In the genomic region with DNA sequence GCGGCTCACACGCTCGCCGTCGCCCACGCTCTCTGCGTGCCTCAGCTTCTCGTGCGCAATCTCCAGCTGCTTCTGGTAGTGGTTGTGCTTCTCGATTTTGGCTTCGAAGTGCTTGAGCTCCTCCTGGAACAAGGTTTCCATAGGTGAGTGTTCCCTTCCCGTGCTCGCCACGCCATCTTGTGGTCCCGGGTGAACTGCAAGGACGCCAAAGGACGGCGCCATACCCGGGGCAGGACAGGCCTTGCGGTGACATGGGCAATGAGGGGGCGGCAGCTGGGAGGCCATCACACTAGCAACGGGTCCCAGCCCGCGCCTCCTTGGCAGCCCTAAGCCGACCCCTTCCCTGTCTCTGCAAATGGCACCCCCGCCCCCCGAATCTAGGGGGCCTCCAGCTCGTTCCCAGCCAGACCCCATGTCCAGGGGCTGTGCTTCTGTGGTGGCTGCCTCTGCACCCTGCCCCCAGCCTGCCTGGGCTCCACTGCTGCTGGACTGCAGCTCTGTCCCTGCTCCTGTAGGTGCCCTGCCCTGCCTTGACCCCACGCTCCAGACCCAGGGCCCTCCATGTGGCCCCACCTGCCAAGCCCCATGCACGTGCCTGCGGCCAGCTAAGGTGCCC, we compare ENCODE assay signal across 12 cellular contexts. TPM values are rescaled to one million over a fixed set of nuclear protein-coding genes. Genes with fewer than 3 reads are reported as not detected.
DNase-seq lines count a peak whose midpoint lies in the region; ATAC-seq and TF ChIP-seq lines count a peak whose summit lies in the region.
"Had no signal": no experiment of that assay in that cellular context is flagged by ENCODE, and none has a peak within 500 bp of the region (broad histone marks: within the 10 kb centered on the region; RNA-seq: fewer than 3 reads in every experiment).

No MANE protein-coding gene starts in this region.

- TF ChIP-seq CTCF in AG10803 (conservative IDR thresholded peaks at IDR 0.05; ENCODE audit: low read length): 0 out of 2 replicates have a peak, but pooled peaks have one; percentile 6
- no peak for TF ChIP-seq CTCF in IMR-90 (conservative IDR thresholded peaks at IDR 0.05; ENCODE audit: low read depth, low read length)
- no peak for TF ChIP-seq CTCF in tibial nerve (IDR thresholded peaks at IDR 0.05)

- H3K18ac ChIP-seq in IMR-90 (ENCODE audit: low read depth, low read length): no peak overlapping the region

- H3K27ac Mint-ChIP-seq in effector memory CD8-positive, alpha-beta T cell: peak overlapping the region in 1 of 2 donors; percentile 71
- peak overlapping the region; percentile 50 for H3K27ac Mint-ChIP-seq in memory B cell

- intact Hi-C loops in IMR-90 (cut with micrococcal nuclease): no loop called here

- H2BK15ac ChIP-seq in IMR-90 (ENCODE audit: low read depth, low read length): no peak overlapping the region

- no TSS peak for BruUV-seq in IMR-90 (replicated peaks; lab: Mats Ljungman, UMichigan)

- DNase-seq in AG10803 (ENCODE audit: low read depth) (no peak), IMR-90 (no peak), memory B cell (ENCODE audit: low spot score in 2 of 2) (no peak), foreskin melanocyte (no peak), NCI-H524 treated with DMSO at 0.1 percent for 48 hours (lab: John Stamatoyannopoulos, UW) (no peak), tibial nerve (ENCODE audit: low spot score in 2 of 2) (no peak)
- DNase-seq in effector memory CD8-positive, alpha-beta T cell: no peak
- DNase-seq: SIG-M5 had no signal

- no peak overlapping the region for H4K91ac ChIP-seq in IMR-90 (ENCODE audit: insufficient read depth, low read depth, low read length)

- CTCF ChIA-PET in IMR-90 (lab: Yijun Ruan, JAX): no interaction called here

- H4K20me1 ChIP-seq in IMR-90 (ENCODE audit: insufficient read depth, low read length): peaks cover under 1% of the 10 kb centered on the region; the same call in 1 of the 2 replicates

- WGBS in IMR-90 (ENCODE audit: extremely low coverage in 2 of 2, insufficient read length in 1 of 2), 2 experiments: 91% methylated on average over 19 of the region's 31 CpGs; no CpG with 5 or more reads in 1 of the 2 experiments
- 84 to 89% methylated on average over 29 to 31 of the region's 31 CpGs for WGBS in tibial nerve, 2 donors

- H2AK9ac ChIP-seq in IMR-90 (replicated peaks; ENCODE audit: low read depth, low read length, poor library complexity): peak overlapping the region; percentile 42

- no peak overlapping the region for H3K23ac ChIP-seq in IMR-90 (ENCODE audit: low read depth, low read length)

- peaks cover 0 to 2% of the 10 kb centered on the region in 2 donors for H3K4me1 Mint-ChIP-seq in effector memory CD8-positive, alpha-beta T cell (ENCODE audit: low read depth in 2 of 2)
- H3K4me1 Mint-ChIP-seq in memory B cell: no peaks in the 10 kb centered on the region
- H3K4me1 Mint-ChIP-seq: central memory CD8-positive, alpha-beta T cell had no signal

- H3K9me3 ChIP-seq in IMR-90 (ENCODE audit: control insufficient read depth, insufficient read depth, low read length) (no peaks in the 10 kb centered on the region), tibial nerve (no peaks in the 10 kb centered on the region)

- H2AFZ ChIP-seq in IMR-90 (replicated peaks; ENCODE audit: low read length, poor library complexity): no peak overlapping the region

- TF ChIP-seq POLR2A in IMR-90 (IDR thresholded peaks at IDR 0.05; ENCODE audit: low read depth, low read length) (no peak), tibial nerve (IDR thresholded peaks at IDR 0.05) (no peak)

- no peaks in the 10 kb centered on the region for H3K9me1 ChIP-seq in IMR-90 (ENCODE audit: insufficient read depth, low read length)

- no peak overlapping the region for H3K4me3 ChIP-seq in AG10803 (ENCODE audit: low read length)
- no peak overlapping the region for H3K4me3 ChIP-seq in IMR-90 (ENCODE audit: insufficient read depth, low read depth, low read length)
- no peak overlapping the region for H3K4me3 ChIP-seq in tibial nerve

- no peaks in the 10 kb centered on the region for H3K27me3 Mint-ChIP-seq in effector memory CD8-positive, alpha-beta T cell
- H3K27me3 Mint-ChIP-seq in memory B cell: no peaks in the 10 kb centered on the region
- H3K27me3 Mint-ChIP-seq: central memory CD8-positive, alpha-beta T cell had no signal

- dilution Hi-C loops in IMR-90 (cut with HindIII; ENCODE audit: low sequenced_read_pairs, unreplicated experiment): no loop called here

- no peak overlapping the region for H2BK5ac ChIP-seq in IMR-90 (ENCODE audit: low read depth, low read length, poor library complexity, severe bottlenecking)

- no peak for TF ChIP-seq EP300 in tibial nerve (IDR thresholded peaks at IDR 0.05)

- no peak overlapping the region for H4K8ac ChIP-seq in IMR-90 (ENCODE audit: low read depth in 2 of 2, low read length in 2 of 2)

- no peak overlapping the region for H3K4me3 Mint-ChIP-seq in effector memory CD8-positive, alpha-beta T cell
- H3K4me3 Mint-ChIP-seq in memory B cell: no peak overlapping the region
- H3K4me3 Mint-ChIP-seq: central memory CD8-positive, alpha-beta T cell had no signal

- in situ Hi-C loops in IMR-90 (cut with MboI; ENCODE audit: low sequenced_read_pairs): no loop called here

- H3K4me1 ChIP-seq in IMR-90 (ENCODE audit: control insufficient read depth, insufficient read depth, low read length): no peaks in the 10 kb centered on the region
- H3K4me1 ChIP-seq in tibial nerve: no peaks in the 10 kb centered on the region

- H3K27me3 ChIP-seq in IMR-90 (ENCODE audit: control insufficient read depth, insufficient read depth, low read length): no peaks in the 10 kb centered on the region
- no peaks in the 10 kb centered on the region for H3K27me3 ChIP-seq in tibial nerve

- H4K5ac ChIP-seq in IMR-90 (ENCODE audit: low read depth, low read length): no peak overlapping the region

- H3K56ac ChIP-seq in IMR-90 (ENCODE audit: extremely low read depth, insufficient read depth, low read length): no peak overlapping the region

- H3K9me3 Mint-ChIP-seq in effector memory CD8-positive, alpha-beta T cell: no peaks in the 10 kb centered on the region
- no peaks in the 10 kb centered on the region for H3K9me3 Mint-ChIP-seq in memory B cell
- H3K9me3 Mint-ChIP-seq: central memory CD8-positive, alpha-beta T cell had no signal

- H3K9ac ChIP-seq in IMR-90 (ENCODE audit: low read depth, low read length): no peak overlapping the region

- POLR2A ChIA-PET in IMR-90 (lab: Charles Lee; ENCODE audit: unreplicated experiment): no interaction called here

- no peak overlapping the region for H2AK5ac ChIP-seq in IMR-90 (ENCODE audit: low read depth, low read length)

- H3K36me3 ChIP-seq in IMR-90 (ENCODE audit: control insufficient read depth, insufficient read depth, low read length) (peaks cover 69% of the 10 kb centered on the region), tibial nerve (peaks cover 5 to 99% (median 32%) of the 10 kb centered on the region in 3 donors)

- H3K4ac ChIP-seq in IMR-90 (ENCODE audit: low read depth, low read length): no peak overlapping the region

- H2BK120ac ChIP-seq in IMR-90 (ENCODE audit: low read depth, low read length): no peak overlapping the region

- no peak overlapping the region for H3K14ac ChIP-seq in IMR-90 (replicated peaks; ENCODE audit: low read depth, low read length)

- H3K36me3 Mint-ChIP-seq in effector memory CD8-positive, alpha-beta T cell (ENCODE audit: insufficient read depth): peaks cover 70% of the 10 kb centered on the region
- H3K36me3 Mint-ChIP-seq in memory B cell: peaks cover 41% of the 10 kb centered on the region

- peaks cover 0 to 10% of the 10 kb centered on the region in 2 experiments; a peak in 1 of 4 replicates for H3K79me1 ChIP-seq in IMR-90 (ENCODE audit: low read depth in 1 of 2, low read length in 2 of 2)

- no peak overlapping the region for H3K27ac ChIP-seq in IMR-90 (ENCODE audit: insufficient read depth, low read length)
- H3K27ac ChIP-seq in tibial nerve: no peak overlapping the region

- no peak for TF ChIP-seq RAD21 in IMR-90 (IDR thresholded peaks at IDR 0.05; ENCODE audit: low read length)

- ATAC-seq in IMR-90 (ENCODE audit: low read depth) (no peak), memory B cell (ENCODE audit: low read depth) (no peak), HG02973 (IDR thresholded peaks at IDR 0.05; ENCODE audit: unreplicated experiment) (no peak)
- ATAC-seq in effector memory CD8-positive, alpha-beta T cell (replicated peaks): peak; percentile 18
- ATAC-seq: sciatic nerve had no signal

- no peak overlapping the region for H2BK20ac ChIP-seq in IMR-90 (ENCODE audit: low read depth, low read length)

- H3K4me2 ChIP-seq in IMR-90 (ENCODE audit: low read depth, low read length): no peak overlapping the region

TF ChIP-seq in IMR-90, 13 proteins besides CTCF, POLR2A, EP300 and RAD21 (continues in another document):
- TF ChIP-seq CHD1 (IDR thresholded peaks at IDR 0.05; ENCODE audit: low read depth, low read length) (no peak), FOS (IDR thresholded peaks at IDR 0.05; ENCODE audit: low read depth, low read length) (no peak), MAFK (IDR thresholded peaks at IDR 0.05; ENCODE audit: low read depth, low read length) (no peak), BHLHE40 (IDR thresholded peaks at IDR 0.05; ENCODE audit: low read depth, low read length) (no peak), MXI1 (IDR thresholded peaks at IDR 0.05; ENCODE audit: borderline replicate concordance, low read depth, low read length) (no peak)
- TF ChIP-seq, protein P1, sequence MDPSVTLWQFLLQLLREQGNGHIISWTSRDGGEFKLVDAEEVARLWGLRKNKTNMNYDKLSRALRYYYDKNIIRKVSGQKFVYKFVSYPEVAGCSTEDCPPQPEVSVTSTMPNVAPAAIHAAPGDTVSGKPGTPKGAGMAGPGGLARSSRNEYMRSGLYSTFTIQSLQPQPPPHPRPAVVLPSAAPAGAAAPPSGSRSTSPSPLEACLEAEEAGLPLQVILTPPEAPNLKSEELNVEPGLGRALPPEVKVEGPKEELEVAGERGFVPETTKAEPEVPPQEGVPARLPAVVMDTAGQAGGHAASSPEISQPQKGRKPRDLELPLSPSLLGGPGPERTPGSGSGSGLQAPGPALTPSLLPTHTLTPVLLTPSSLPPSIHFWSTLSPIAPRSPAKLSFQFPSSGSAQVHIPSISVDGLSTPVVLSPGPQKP (IDR thresholded peaks at IDR 0.05; ENCODE audit: borderline replicate concordance, low read depth, low read length): no peak

RNA-seq across cellular contexts. Expression of gene LRPAP1, which starts 17.3 kb away (rescaled TPM):
- total RNA-seq in IMR-90 (2012; rRNA removed) (114 and 135 TPM in 2 replicates), tibial nerve (100 to 1,000 TPM in 3 of 4 donors, 10 to 100 TPM in 1; 68.1 to 169 (median 108) TPM)
- 171 and 175 TPM in 2 replicates for polyA plus RNA-seq in IMR-90 (2012; rRNA removed)
- polyA plus RNA-seq in IMR-90 (2012; cell fraction: cytosol; rRNA removed): 130 and 173 TPM in 2 replicates
- polyA plus RNA-seq in IMR-90 (2012; cell fraction: nucleus; rRNA removed; ENCODE audit: low replicate concordance): 96.2 and 113 TPM in 2 replicates

RNA-seq across cellular contexts. Expression of gene DOK7, which starts 51.8 kb away (rescaled TPM):
- total RNA-seq in IMR-90 (2012; rRNA removed): not detected in 2 replicates
- not detected in 2 replicates for polyA plus RNA-seq in IMR-90 (2012; rRNA removed)
- 0.01 TPM in 1 of 2 replicates, not detected in the other for polyA plus RNA-seq in IMR-90 (2012; cell fraction: cytosol; rRNA removed)
- 0.10 and 0.12 TPM in 2 replicates for polyA plus RNA-seq in IMR-90 (2012; cell fraction: nucleus; rRNA removed; ENCODE audit: low replicate concordance)
- under 1 TPM in 1 of 4 donors, not detected in 3; 0.66 TPM for total RNA-seq in tibial nerve
- total RNA-seq: lung microvascular endothelial cell, sciatic nerve had no signal
